ENCODE assay signal across 26 cellular contexts in genomic region chr9:105226055-105226454, GRCh38.
"Had no signal": no experiment of that assay in that cellular context is flagged by ENCODE, and none has a peak within 500 bp of the region (broad histone marks: within the 10 kb centered on the region; RNA-seq: fewer than 3 reads in every experiment).

No MANE protein-coding gene starts in this region.

- H3K4me3 ChIP-seq: colonic mucosa, coronary artery, dorsolateral prefrontal cortex, esophagus muscularis mucosa, esophagus squamous epithelium, gastroesophageal sphincter, heart left ventricle, heart right ventricle, hepatocyte had no signal

- H3K27ac ChIP-seq: colonic mucosa, coronary artery, dorsolateral prefrontal cortex, epithelial cell of prostate, esophagus muscularis mucosa, esophagus squamous epithelium, foreskin keratinocyte, gastroesophageal sphincter, heart left ventricle, heart right ventricle, hepatocyte had no signal

- H3K27me3 ChIP-seq: colonic mucosa, dorsolateral prefrontal cortex, esophagus muscularis mucosa, esophagus squamous epithelium, foreskin keratinocyte, gastroesophageal sphincter, heart left ventricle, heart right ventricle, hepatocyte had no signal

- H3K9me3 ChIP-seq: colonic mucosa had no signal

- H2AFZ ChIP-seq: hepatocyte had no signal

- H3K4me1 ChIP-seq: colonic mucosa, esophagus muscularis mucosa, esophagus squamous epithelium, foreskin keratinocyte, gastroesophageal sphincter, heart left ventricle, heart right ventricle had no signal

- FAIRE-seq: colon, endometrium, endothelial cell of umbilical vein, frontal cortex had no signal

- DNase-seq: colonic mucosa; cortex of kidney; dermis blood vessel endothelial cell; dorsolateral prefrontal cortex; effector CD4-positive, alpha-beta T cell; effector CD8-positive, alpha-beta T cell; effector memory CD4-positive, alpha-beta T cell; effector memory CD8-positive, alpha-beta T cell; endodermal cell; erythroblast; esophagus squamous epithelium; foreskin keratinocyte; foreskin melanocyte; glutamatergic neuron; heart left ventricle; heart right ventricle had no signal

- H3K79me2 ChIP-seq: hepatocyte had no signal

- H3K36me3 ChIP-seq: colonic mucosa, esophagus muscularis mucosa, esophagus squamous epithelium, gastroesophageal sphincter, heart left ventricle, heart right ventricle had no signal

- ATAC-seq: effector memory CD8-positive, alpha-beta T cell; esophagus mucosa; foreskin keratinocyte; gastroesophageal sphincter; heart left ventricle; heart right ventricle had no signal

- H3K4me2 ChIP-seq: hepatocyte had no signal
